Comparison of ENCODE assay signal across 9 cellular contexts in the genomic region with DNA sequence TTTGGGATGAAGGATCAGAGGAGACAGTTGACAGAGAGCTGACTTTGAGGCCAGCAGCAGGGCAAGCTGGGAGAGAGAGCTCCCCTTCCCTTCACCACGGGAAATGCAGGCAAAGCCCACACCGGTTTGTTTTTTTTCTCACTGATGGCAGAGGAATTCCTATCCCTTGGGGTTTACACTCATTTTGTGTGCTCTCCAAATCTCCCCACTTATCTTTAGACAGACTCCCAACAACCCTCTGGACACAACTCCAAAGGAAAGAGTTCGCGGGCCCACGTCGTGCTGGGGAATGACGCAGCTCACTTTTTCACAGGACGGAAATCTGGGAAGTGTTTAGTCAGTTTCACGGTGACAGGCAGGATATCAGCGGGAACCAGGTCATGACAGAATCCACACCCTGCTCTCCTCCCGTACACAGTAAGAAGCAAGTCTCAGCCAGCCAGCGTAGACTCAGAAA.
DNase-seq lines count a peak whose midpoint lies in the region; ATAC-seq and TF ChIP-seq lines count a peak whose summit lies in the region.
"Had no signal": no experiment of that assay in that cellular context is flagged by ENCODE, and none has a peak within 500 bp of the region (broad histone marks: within the 10 kb centered on the region; RNA-seq: fewer than 3 reads in every experiment).

No MANE protein-coding gene starts in this region.

- H2AFZ ChIP-seq in SK-N-SH (ENCODE audit: low read depth), result no peak overlapping the region
- H2AFZ ChIP-seq in parathyroid adenoma, result peak overlapping the region; percentile 81

- intact Hi-C loops in activated CD4-positive, alpha-beta T cell treated with anti-CD3 and anti-CD28 coated beads, Interleukin-2, amount 10 ng/mL, durations not matched to agents 24 days and 14 days (cut with micrococcal nuclease), result no loop called here
- intact Hi-C loops in naive thymus-derived CD4-positive, alpha-beta T cell (cut with micrococcal nuclease), result no loop called here

- peak overlapping the region; percentile 40; the same call in 1 of the 2 replicates for H3K4me3 ChIP-seq in BLaER1
- H3K4me3 ChIP-seq in SK-N-SH (ENCODE audit: low read depth in 2 of 2, low read length in 1 of 2), result peak overlapping the region; percentile 24 to 28
- H3K4me3 ChIP-seq in foreskin fibroblast (ENCODE audit: low read depth in 1 of 2, low read length in 2 of 2), result peak overlapping the region in 1 of 2 donors; percentile 27
- H3K4me3 ChIP-seq in parathyroid adenoma (ENCODE audit: low read depth, low read length), result peak overlapping the region; percentile 13
- no peak overlapping the region for H3K4me3 ChIP-seq in naive thymus-derived CD4-positive, alpha-beta T cell (ENCODE audit: low read length)

- ATAC-seq in naive thymus-derived CD4-positive, alpha-beta T cell, result no peak

- H3K9me3 Mint-ChIP-seq in activated CD4-positive, alpha-beta T cell treated with anti-CD3 and anti-CD28 coated beads, Interleukin-2, amount 10 ng/mL, durations not matched to agents 24 days and 14 days, result no peaks in the 10 kb centered on the region
- H3K9me3 Mint-ChIP-seq in naive thymus-derived CD4-positive, alpha-beta T cell, result peaks cover 0 to 3% (median 0%) of the 10 kb centered on the region in 11 donors

- TF ChIP-seq CTCF in SK-N-SH (IDR thresholded peaks at IDR 0.05) (peak; percentile 35; the same call in 1 of the 2 replicates), foreskin fibroblast (IDR thresholded peaks at IDR 0.05; ENCODE audit: low read depth, low read length) (peak; percentile 36), parathyroid adenoma (IDR thresholded peaks at IDR 0.05) (no peak)

- no peak overlapping the region for H3K4me3 Mint-ChIP-seq in activated CD4-positive, alpha-beta T cell treated with anti-CD3 and anti-CD28 coated beads, Interleukin-2, amount 10 ng/mL, durations not matched to agents 24 days and 14 days
- H3K4me3 Mint-ChIP-seq in naive thymus-derived CD4-positive, alpha-beta T cell, result peak overlapping the region in 4 of 10 donors; percentile 16 to 26 (median 23)

- H3K27ac ChIP-seq in BLaER1 (peak overlapping the region; percentile 81), SK-N-SH (ENCODE audit: low read depth in 2 of 2, low read length in 1 of 2) (no peak overlapping the region), parathyroid adenoma (peak overlapping the region; percentile 46)
- no peak overlapping the region for H3K27ac ChIP-seq in naive thymus-derived CD4-positive, alpha-beta T cell (ENCODE audit: low read depth, low read length)

- no peaks in the 10 kb centered on the region for H3K4me1 Mint-ChIP-seq in activated CD4-positive, alpha-beta T cell treated with anti-CD3 and anti-CD28 coated beads, Interleukin-2, amount 10 ng/mL, durations not matched to agents 24 days and 14 days
- peaks cover 4 to 12% (median 7%) of the 10 kb centered on the region in 7 donors for H3K4me1 Mint-ChIP-seq in naive thymus-derived CD4-positive, alpha-beta T cell

- H3K36me3 ChIP-seq in BLaER1 (no peaks in the 10 kb centered on the region), SK-N-SH (replicated peaks in 1 of 2; ENCODE audit: control insufficient read depth in 1 of 2, insufficient read depth in 2 of 2, low read length in 1 of 2) (no peaks in the 10 kb centered on the region), parathyroid adenoma (ENCODE audit: control insufficient read depth, insufficient read depth, low read length) (no peaks in the 10 kb centered on the region)
- H3K36me3 ChIP-seq in naive thymus-derived CD4-positive, alpha-beta T cell (ENCODE audit: control insufficient read depth in 2 of 3, insufficient read depth in 3 of 3, low read length in 3 of 3), result no peaks in the 10 kb centered on the region

- 18% methylated on average over 12 of the region's 12 CpGs for WGBS in SK-N-SH (ENCODE audit: low lambda C conversion rate)

- H3K9ac ChIP-seq in BLaER1 (peak overlapping the region; percentile 68), SK-N-SH (no peak overlapping the region), parathyroid adenoma (no peak overlapping the region)

- H3K9me3 ChIP-seq in BLaER1 (no peaks in the 10 kb centered on the region), SK-N-SH (no peaks in the 10 kb centered on the region), parathyroid adenoma (ENCODE audit: control insufficient read depth, low read length) (no peaks in the 10 kb centered on the region)
- no peaks in the 10 kb centered on the region for H3K9me3 ChIP-seq in naive thymus-derived CD4-positive, alpha-beta T cell (ENCODE audit: control insufficient read depth in 2 of 3, low read length in 3 of 3)

- H3K4me2 ChIP-seq in BLaER1 (peak overlapping the region; percentile 72), SK-N-SH (peak overlapping the region; percentile 49; the same call in 1 of the 2 replicates), parathyroid adenoma (ENCODE audit: low read length) (peak overlapping the region; percentile 45)

- H4K20me1 ChIP-seq in BLaER1 (no peaks in the 10 kb centered on the region), SK-N-SH (ENCODE audit: insufficient read depth) (no peaks in the 10 kb centered on the region)

- peaks cover 20% of the 10 kb centered on the region for H3K27me3 Mint-ChIP-seq in activated CD4-positive, alpha-beta T cell treated with anti-CD3 and anti-CD28 coated beads, Interleukin-2, amount 10 ng/mL, durations not matched to agents 24 days and 14 days
- H3K27me3 Mint-ChIP-seq in naive thymus-derived CD4-positive, alpha-beta T cell, result peaks cover 18 to 42% (median 32%) of the 10 kb centered on the region in 5 donors

- H3K27ac Mint-ChIP-seq in activated CD4-positive, alpha-beta T cell treated with anti-CD3 and anti-CD28 coated beads, Interleukin-2, amount 10 ng/mL, durations not matched to agents 24 days and 14 days, result no peak overlapping the region
- no peak overlapping the region for H3K27ac Mint-ChIP-seq in naive thymus-derived CD4-positive, alpha-beta T cell

- TF ChIP-seq EP300 in SK-N-SH (IDR thresholded peaks at IDR 0.05; ENCODE audit: borderline replicate concordance in 1 of 2, low read depth in 1 of 2, low read length in 1 of 2), result no peak

- H3K27me3 ChIP-seq in BLaER1 (no peaks in the 10 kb centered on the region), SK-N-SH (ENCODE audit: insufficient read depth) (no peaks in the 10 kb centered on the region), parathyroid adenoma (ENCODE audit: control insufficient read depth, insufficient read depth, low read length) (no peaks in the 10 kb centered on the region)
- H3K27me3 ChIP-seq in naive thymus-derived CD4-positive, alpha-beta T cell (ENCODE audit: control insufficient read depth in 2 of 2, insufficient read depth in 2 of 2, low read length in 2 of 2), result peaks cover 0 to 4% of the 10 kb centered on the region in 2 donors

- H3K79me2 ChIP-seq in SK-N-SH (ENCODE audit: insufficient read depth) (no peaks in the 10 kb centered on the region), parathyroid adenoma (no peaks in the 10 kb centered on the region)

- H3K4me1 ChIP-seq in BLaER1 (peaks cover 68% of the 10 kb centered on the region), SK-N-SH (ENCODE audit: control insufficient read depth in 1 of 2, insufficient read depth in 2 of 2, low read depth in 1 of 2, low read length in 1 of 2) (peaks cover 0 to 5% of the 10 kb centered on the region in 2 experiments; a peak in 1 of 4 replicates), parathyroid adenoma (peaks cover 4% of the 10 kb centered on the region)
- no peaks in the 10 kb centered on the region for H3K4me1 ChIP-seq in naive thymus-derived CD4-positive, alpha-beta T cell (ENCODE audit: control insufficient read depth in 2 of 2, insufficient read depth in 2 of 2, low read length in 2 of 2)

- no peaks in the 10 kb centered on the region for H3F3A ChIP-seq in SK-N-SH (replicated peaks; ENCODE audit: insufficient read depth)

- DNase-seq in SK-N-SH, result peak; percentile 51
- peak in 1 of 2 donors; percentile 32 for DNase-seq in foreskin fibroblast
- no peak for DNase-seq in activated CD4-positive, alpha-beta T cell treated with anti-CD3 and anti-CD28 coated beads, Interleukin-2, amount 10 ng/mL, durations not matched to agents 24 days and 14 days
- no peak for DNase-seq in naive thymus-derived CD4-positive, alpha-beta T cell
- no peak for DNase-seq in GOT3 (lab: John Stamatoyannopoulos, UW)
- DNase-seq in SIG-M5 (lab: John Stamatoyannopoulos, UW), result no peak
- DNase-seq: glutamatergic neuron had no signal

- H3K9me2 ChIP-seq in SK-N-SH, result no peaks in the 10 kb centered on the region

- no peaks in the 10 kb centered on the region for H3K36me3 Mint-ChIP-seq in activated CD4-positive, alpha-beta T cell treated with anti-CD3 and anti-CD28 coated beads, Interleukin-2, amount 10 ng/mL, durations not matched to agents 24 days and 14 days (ENCODE audit: low read depth)
- H3K36me3 Mint-ChIP-seq in naive thymus-derived CD4-positive, alpha-beta T cell, result no peaks in the 10 kb centered on the region

- CTCF ChIA-PET in SK-N-SH (lab: Yijun Ruan, JAX), result interaction anchor here (0.8 to 3.2 kb wide), 15 partner anchors 9 to 376 kb away, joined by 3 to 15 read pairs (median 4); no protein-coding TSS in a partner anchor
- CTCF ChIA-PET in naive thymus-derived CD4-positive, alpha-beta T cell (lab: Charles Lee), result interaction anchor here (1.0 kb wide), 1 partner anchor 21 kb away, joined by 3 read pairs; no protein-coding TSS in a partner anchor

- no peak for TF ChIP-seq RAD21 in SK-N-SH (IDR thresholded peaks at IDR 0.05; ENCODE audit: low read length)

- POLR2A ChIA-PET in SK-N-SH (lab: Yijun Ruan, JAX), result no interaction called here
- POLR2A ChIA-PET in naive thymus-derived CD4-positive, alpha-beta T cell (lab: Charles Lee), result no interaction called here

TF ChIP-seq in SK-N-SH, 30 proteins besides CTCF, POLR2A, EP300 and RAD21:
- TF ChIP-seq POLR2AphosphoS5 (IDR thresholded peaks at IDR 0.05; ENCODE audit: low read depth, low read length), result no peak
- TF ChIP-seq, protein P1, sequence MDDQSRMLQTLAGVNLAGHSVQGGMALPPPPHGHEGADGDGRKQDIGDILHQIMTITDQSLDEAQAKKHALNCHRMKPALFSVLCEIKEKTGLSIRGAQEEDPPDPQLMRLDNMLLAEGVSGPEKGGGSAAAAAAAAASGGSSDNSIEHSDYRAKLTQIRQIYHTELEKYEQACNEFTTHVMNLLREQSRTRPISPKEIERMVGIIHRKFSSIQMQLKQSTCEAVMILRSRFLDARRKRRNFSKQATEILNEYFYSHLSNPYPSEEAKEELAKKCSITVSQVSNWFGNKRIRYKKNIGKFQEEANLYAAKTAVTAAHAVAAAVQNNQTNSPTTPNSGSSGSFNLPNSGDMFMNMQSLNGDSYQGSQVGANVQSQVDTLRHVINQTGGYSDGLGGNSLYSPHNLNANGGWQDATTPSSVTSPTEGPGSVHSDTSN (IDR thresholded peaks at IDR 0.05), result 0 out of 2 replicates have a peak, but pooled peaks have one; percentile 4

Comparison
In these comparisons a context has a peak if more than half of its experiments do, and no peak if none do; other contexts are left out.
1. H3K27ac ChIP-seq: peak in BLaER1 (single experiment) and parathyroid adenoma (single experiment); none in SK-N-SH (0 of 2) and naive thymus-derived CD4-positive, alpha-beta T cell (single experiment).
2. Peak in every context shown above with its lines, with median percentiles within 50 percentile points of each other: H3K4me2 ChIP-seq.